Comparison of ENCODE assay signal across 1 cellular context in genomic region chr16:788399-789126, GRCh38.
TF ChIP-seq lines count a peak whose summit lies in the region.

CHTF18 (plus strand) TSS chr16:788620; CDS start chr16:788685, 65 bp downstream.

TF ChIP-seq in WTC11, 78 proteins besides CTCF, POLR2A, EP300 and RAD21 (continued from another document):
- TF ChIP-seq ZNF219 (CRISPR knock-in tag; IDR thresholded peaks at IDR 0.05; ENCODE audit: borderline replicate concordance) (no peak), ATF1 (CRISPR knock-in tag; IDR thresholded peaks at IDR 0.05) (no peak), ZBTB43 (CRISPR knock-in tag; IDR thresholded peaks at IDR 0.05) (no peak), FOXP1 (CRISPR knock-in tag; IDR thresholded peaks at IDR 0.05; ENCODE audit: borderline replicate concordance) (no peak; the same call in 1 of the 2 replicates)
